In genomic region chr9:132769895-132770774, GRCh38 we compare ENCODE assay signal across 8 cellular contexts.
A peak's percentile ranks its signal among the peaks of the same experiment; 100 is the strongest.
DNase-seq lines count a peak whose midpoint lies in the region; ATAC-seq and TF ChIP-seq lines count a peak whose summit lies in the region.

No MANE protein-coding gene starts in this region.

- H3K36me3 ChIP-seq in adipocyte (ENCODE audit: control insufficient read depth, insufficient read depth, low read length, severe bottlenecking) (no peaks in the 10 kb centered on the region), prostate gland (no peaks in the 10 kb centered on the region), urinary bladder (ENCODE audit: insufficient read depth) (no peaks in the 10 kb centered on the region)

- H3K27me3 ChIP-seq in adipocyte (replicated peaks; ENCODE audit: control insufficient read depth, insufficient read depth, low read length), result no peaks in the 10 kb centered on the region
- no peaks in the 10 kb centered on the region for H3K27me3 ChIP-seq in prostate gland (replicated peaks; ENCODE audit: insufficient read depth)

- H3K4me3 ChIP-seq in adipocyte (ENCODE audit: low read length), result peak overlapping the region; percentile 95
- H3K4me3 ChIP-seq in prostate gland, result peak overlapping the region; percentile 58 to 59
- H3K4me3 ChIP-seq in urinary bladder (ENCODE audit: low read depth, low read length), result peak overlapping the region; percentile 59

- TF ChIP-seq POLR2A in prostate gland (IDR thresholded peaks at IDR 0.05), result peak; percentile 63

- ATAC-seq in HG03432 (IDR thresholded peaks at IDR 0.05; ENCODE audit: unreplicated experiment) (peak; percentile 70), left ventricle myocardium superior (peak; percentile 93)

- 4% methylated on average over 44 of the region's 54 CpGs for whole genome bisulfite sequencing in prostate gland
- WGBS in urinary bladder, result 4% methylated on average over 54 of the region's 54 CpGs

- H3K9ac ChIP-seq in adipocyte (ENCODE audit: low read length), result peak overlapping the region; percentile 90

- H3K27ac ChIP-seq in prostate gland (peak overlapping the region; percentile 75 to 81), urinary bladder (ENCODE audit: low read depth) (peak overlapping the region; percentile 58)

- no peak for TF ChIP-seq CTCF in prostate gland (IDR thresholded peaks at IDR 0.05)

- H3K4me1 ChIP-seq in adipocyte (ENCODE audit: control insufficient read depth, insufficient read depth, low read length) (peaks cover 7% of the 10 kb centered on the region), prostate gland (replicated peaks) (no peaks in the 10 kb centered on the region), urinary bladder (ENCODE audit: insufficient read depth) (no peaks in the 10 kb centered on the region)

- DNase-seq in NCI-H748 (lab: John Stamatoyannopoulos, UW; ENCODE audit: unreplicated experiment) (peak; percentile 54), NCI-H748 treated with DMSO at 0.1 percent for 48 hours (lab: John Stamatoyannopoulos, UW) (no peak), SKM-1 treated with dmso at 0.1 percent for 144 hours (lab: John Stamatoyannopoulos, UW; ENCODE audit: unreplicated experiment) (peak; percentile 56), adipocyte (ENCODE audit: low read depth) (peak; percentile 82), left ventricle myocardium superior (peak; percentile 81), prostate gland (ENCODE audit: low spot score) (peak; percentile 56)

- H3K9me3 ChIP-seq in adipocyte (ENCODE audit: control insufficient read depth, low read length), result no peaks in the 10 kb centered on the region
- no peaks in the 10 kb centered on the region for H3K9me3 ChIP-seq in prostate gland

- intact Hi-C loops in left ventricle myocardium superior (cut with micrococcal nuclease), result no loop called here
- intact Hi-C loops in prostate gland (cut with DNase I), result no loop called here
